In genomic region chr3:120741320-120741719, GRCh38 we compare ENCODE assay signal across 8 cellular contexts. TPM values are rescaled to one million over a fixed set of nuclear protein-coding genes. Genes with fewer than 3 reads are reported as not detected.
DNase-seq lines count a peak whose midpoint lies in the region; ATAC-seq, FAIRE-seq and TF ChIP-seq lines count a peak whose summit lies in the region.

No MANE protein-coding gene starts in this region.

- ATAC-seq in HG03045 (IDR thresholded peaks at IDR 0.05; ENCODE audit: unreplicated experiment): no peak
- ATAC-seq in pancreas: no peak

- H3K9ac ChIP-seq in SK-N-MC (ENCODE audit: insufficient read length): no peak overlapping the region
- no peak overlapping the region for H3K9ac ChIP-seq in skeletal muscle tissue (ENCODE audit: low read depth in 1 of 3, low read length in 3 of 3)

- peaks cover 18% of the 10 kb centered on the region for H3K36me3 ChIP-seq in SK-N-MC (ENCODE audit: insufficient read depth, low read length)
- H3K36me3 ChIP-seq in skeletal muscle tissue (ENCODE audit: control insufficient read depth in 3 of 3, insufficient read depth in 3 of 3, low read length in 3 of 3): peaks cover 0 to 6% (median 3%) of the 10 kb centered on the region in 3 donors
- no peaks in the 10 kb centered on the region for H3K36me3 ChIP-seq in pancreas

- H3K4me3 ChIP-seq in SK-N-MC (peak overlapping the region; percentile 93), fibroblast of pulmonary artery (replicated peaks; ENCODE audit: low read depth, low read length) (peak overlapping the region; percentile 98), skeletal muscle tissue (ENCODE audit: low read length in 3 of 3) (peak overlapping the region; percentile 95 to 100 (median 100)), pancreas (peak overlapping the region in 2 of 4 donors; percentile 69 to 75)

- intact Hi-C loops in pancreas (cut with DNase I): no loop called here

- H3K9me3 ChIP-seq in SK-N-MC (ENCODE audit: low read depth, low read length) (peaks cover 3% of the 10 kb centered on the region; the same call in 1 of the 2 replicates), skeletal muscle tissue (ENCODE audit: control insufficient read depth in 3 of 3, low read length in 3 of 3) (peaks cover 0 to 2% (median 0%) of the 10 kb centered on the region in 3 donors), pancreas (no peaks in the 10 kb centered on the region)

- H3K27ac ChIP-seq in SK-N-MC (no peak overlapping the region), skeletal muscle tissue (ENCODE audit: low read depth, low read length) (no peak overlapping the region), pancreas (no peak overlapping the region)

- TF ChIP-seq CTCF in fibroblast of pulmonary artery (IDR thresholded peaks at IDR 0.05; ENCODE audit: low read length, missing control alignments): no peak
- no peak for TF ChIP-seq CTCF in pancreas (IDR thresholded peaks at IDR 0.05)

- H3K27me3 ChIP-seq in skeletal muscle tissue (ENCODE audit: control insufficient read depth in 3 of 3, insufficient read depth in 3 of 3, low read length in 3 of 3): no peaks in the 10 kb centered on the region
- no peaks in the 10 kb centered on the region for H3K27me3 ChIP-seq in pancreas

- no peak for FAIRE-seq in pancreas (lab: Jason Lieb, UNC)

- H3K4me1 ChIP-seq in skeletal muscle tissue (ENCODE audit: control insufficient read depth in 3 of 3, insufficient read depth in 3 of 3, low read length in 3 of 3): peaks cover 11 to 13% (median 13%) of the 10 kb centered on the region in 3 donors
- H3K4me1 ChIP-seq in pancreas: peaks cover 0 to 7% (median 4%) of the 10 kb centered on the region in 3 donors

- WGBS in pancreas, 2 donors: 62 to 64% methylated on average over 3 of the region's 3 CpGs

- DNase-seq in DMS53 (lab: John Stamatoyannopoulos, UW) (peak; percentile 6), DMS53 treated with DMSO at 0.1 percent for 48 hours (lab: John Stamatoyannopoulos, UW; ENCODE audit: unreplicated experiment) (no peak), SK-N-MC (ENCODE audit: low read depth, low spot score) (no peak), fibroblast of pulmonary artery (ENCODE audit: low read depth) (no peak), pons (ENCODE audit: low spot score) (no peak), pancreas (no peak)

RNA-seq across cellular contexts. Expression of gene RABL3, which starts 1.0 kb away (rescaled TPM):
- total RNA-seq in skeletal muscle tissue (5.7 TPM), pancreas (10 to 100 TPM in 2 of 6 donors, 1 to 10 TPM in 4; 6.8 to 14.8 (median 8.6) TPM)
- polyA plus RNA-seq in pancreas: 1 to 10 TPM; 2.1 to 7.1 TPM

RNA-seq across cellular contexts. Expression of gene GTF2E1, which starts 1.2 kb away (rescaled TPM):
- 22.4 TPM for total RNA-seq in skeletal muscle tissue
- 1 to 10 TPM; 3.8 to 9.7 (median 7.7) TPM for total RNA-seq in pancreas
- 1 to 10 TPM; 2.7 to 3.2 TPM for polyA plus RNA-seq in pancreas

RNA-seq across cellular contexts. Expression of gene HGD, which starts 59.3 kb away (rescaled TPM):
- total RNA-seq in skeletal muscle tissue: not detected
- total RNA-seq in pancreas: 10 to 100 TPM in 4 of 6 donors, 1 to 10 TPM in 2; 9.7 to 27.7 (median 16.0) TPM
- polyA plus RNA-seq in pancreas: 10 to 100 TPM; 13.5 to 22.7 TPM

Comparison
In these comparisons a context has a peak if more than half of its experiments do, and no peak if none do; other contexts are left out.
1. RNA of gene HGD, which starts 59.3 kb away (total RNA-seq): 9.7 to 27.7 TPM in pancreas; not detected in skeletal muscle tissue (single experiment); every median in the first group is over 10 times any median in the second.